ENCODE assay signal across 10 cellular contexts in genomic region chrX:107675365-107675654, GRCh38. TPM values are rescaled to one million over a fixed set of nuclear protein-coding genes. Genes with fewer than 3 reads are reported as not detected.
DNase-seq lines count a peak whose midpoint lies in the region; ATAC-seq and TF ChIP-seq lines count a peak whose summit lies in the region.
"Had no signal": no experiment of that assay in that cellular context is flagged by ENCODE, and none has a peak within 500 bp of the region (broad histone marks: within the 10 kb centered on the region; RNA-seq: fewer than 3 reads in every experiment).

No MANE protein-coding gene starts in this region.

- H3K27ac Mint-ChIP-seq in naive thymus-derived CD8-positive, alpha-beta T cell, result peak overlapping the region; percentile 91 to 100 (median 98)
- H3K27ac Mint-ChIP-seq: WTC11 had no signal

- no peaks in the 10 kb centered on the region for H4K20me1 ChIP-seq in Karpas-422 (ENCODE audit: insufficient read depth, low read depth, low read length)

- TF ChIP-seq CTCF in cardiac fibroblast (IDR thresholded peaks at IDR 0.05; ENCODE audit: low read depth, low read length), result no peak

- peak overlapping the region; percentile 79 to 94 (median 86) for H3K4me3 Mint-ChIP-seq in naive thymus-derived CD8-positive, alpha-beta T cell
- H3K4me3 Mint-ChIP-seq: WTC11 had no signal

- H3K27me3 ChIP-seq in ACC112 (ENCODE audit: insufficient read depth, low read length), result no peaks in the 10 kb centered on the region
- H3K27me3 ChIP-seq in Karpas-422 (ENCODE audit: low read length), result no peaks in the 10 kb centered on the region

- H3K9me3 Mint-ChIP-seq in naive thymus-derived CD8-positive, alpha-beta T cell, result peaks cover 0 to under 1% (median 0%) of the 10 kb centered on the region in 9 donors
- H3K9me3 Mint-ChIP-seq: WTC11 had no signal

- peak overlapping the region; percentile 59 for H3K4me2 ChIP-seq in Karpas-422 (ENCODE audit: low read depth, low read length, poor library complexity, severe bottlenecking)

- no peaks in the 10 kb centered on the region for H3K9me3 ChIP-seq in Karpas-422 (ENCODE audit: low read length)

- H2AFZ ChIP-seq in ACC112 (ENCODE audit: low read length, unreplicated experiment) (no peak overlapping the region), Karpas-422 (ENCODE audit: low read length) (no peak overlapping the region)

- no peaks in the 10 kb centered on the region for H3K36me3 Mint-ChIP-seq in naive thymus-derived CD8-positive, alpha-beta T cell
- H3K36me3 Mint-ChIP-seq: WTC11 had no signal

- H3K27me3 Mint-ChIP-seq in naive thymus-derived CD8-positive, alpha-beta T cell, result peaks cover 0 to 2% (median 0%) of the 10 kb centered on the region in 5 donors

- no peak for ATAC-seq in naive thymus-derived CD8-positive, alpha-beta T cell
- ATAC-seq in HG03432 (IDR thresholded peaks at IDR 0.05; ENCODE audit: unreplicated experiment), result no peak
- ATAC-seq: WTC11 had no signal

- POLR2A ChIA-PET in naive thymus-derived CD8-positive, alpha-beta T cell (lab: Charles Lee), result interaction anchor here (1.1 to 18.2 kb wide), 5 partner anchors 12 to 100 kb away, joined by 5 to 851 read pairs (median 43); partner anchors contain the start of genes NCBP2L and TSC22D3

- peak overlapping the region; percentile 67 for H3K9ac ChIP-seq in Karpas-422 (ENCODE audit: low read length)

- H3K27ac ChIP-seq in ACC112 (ENCODE audit: low read depth, low read length), result peak overlapping the region; percentile 100
- peak overlapping the region; percentile 93 for H3K27ac ChIP-seq in Karpas-422 (ENCODE audit: low read length)

- H3K79me2 ChIP-seq in ACC112 (ENCODE audit: control insufficient read depth, insufficient read depth, low read length, unreplicated experiment) (no peaks in the 10 kb centered on the region), Karpas-422 (ENCODE audit: low read length) (no peaks in the 10 kb centered on the region)

- DNase-seq in Karpas-422, result no peak
- no peak for DNase-seq in cardiac fibroblast (ENCODE audit: low read depth in 2 of 2)
- no peak for DNase-seq in naive thymus-derived CD8-positive, alpha-beta T cell
- DNase-seq in NCI-H187 treated with DMSO at 0.1 percent for 48 hours (lab: John Stamatoyannopoulos, UW), result no peak
- no peak for DNase-seq in SKM-1 (lab: John Stamatoyannopoulos, UW; ENCODE audit: unreplicated experiment)
- DNase-seq in foreskin melanocyte, result no peak
- DNase-seq: DMS79 had no signal

- H3K4me1 Mint-ChIP-seq in naive thymus-derived CD8-positive, alpha-beta T cell, result peaks cover 24 to 74% (median 65%) of the 10 kb centered on the region in 4 donors

- H3K4me3 ChIP-seq in ACC112 (ENCODE audit: low read depth, low read length) (peak overlapping the region; percentile 93), Karpas-422 (ENCODE audit: low read length) (peak overlapping the region; percentile 41; the same call in 1 of the 2 replicates), cardiac fibroblast (replicated peaks in 1 of 2; ENCODE audit: low read depth in 2 of 2, low read length in 2 of 2) (peak overlapping the region; percentile 72)

- H3K36me3 ChIP-seq in ACC112 (ENCODE audit: insufficient read depth, low read length), result no peaks in the 10 kb centered on the region
- H3K36me3 ChIP-seq in Karpas-422 (ENCODE audit: insufficient read depth, low read length), result no peaks in the 10 kb centered on the region

- no peaks in the 10 kb centered on the region for H3K9me2 ChIP-seq in Karpas-422 (replicated peaks; ENCODE audit: insufficient read depth, low read length)

- H3K4me1 ChIP-seq in ACC112 (ENCODE audit: control insufficient read depth, insufficient read depth, low read length, unreplicated experiment) (peaks cover 49% of the 10 kb centered on the region), Karpas-422 (ENCODE audit: low read length) (peaks cover 75% of the 10 kb centered on the region)

RNA-seq across cellular contexts. Expression of gene PRPS1, which starts 47.0 kb away (rescaled TPM):
- total RNA-seq in Karpas-422 (2014; rRNA removed; shearing (Covaris generic); ENCODE audit: low replicate concordance), result 50.7 and 69.7 TPM in 2 replicates
- 10 to 100 TPM; 62.4 to 66.3 TPM for total RNA-seq in naive thymus-derived CD8-positive, alpha-beta T cell
- polyA plus RNA-seq in naive thymus-derived CD8-positive, alpha-beta T cell, result 10 to 100 TPM; 53.8 to 61.6 (median 56.7) TPM

Comparison
In these comparisons a context has a peak if more than half of its experiments do, and no peak if none do; other contexts are left out.
1. H3K4me3 ChIP-seq: peak in every context shown above with its lines; median percentile 93 in ACC112; 72 in cardiac fibroblast; 41 in Karpas-422.